Comparison of ENCODE assay signal across 11 cellular contexts in the genomic region with DNA sequence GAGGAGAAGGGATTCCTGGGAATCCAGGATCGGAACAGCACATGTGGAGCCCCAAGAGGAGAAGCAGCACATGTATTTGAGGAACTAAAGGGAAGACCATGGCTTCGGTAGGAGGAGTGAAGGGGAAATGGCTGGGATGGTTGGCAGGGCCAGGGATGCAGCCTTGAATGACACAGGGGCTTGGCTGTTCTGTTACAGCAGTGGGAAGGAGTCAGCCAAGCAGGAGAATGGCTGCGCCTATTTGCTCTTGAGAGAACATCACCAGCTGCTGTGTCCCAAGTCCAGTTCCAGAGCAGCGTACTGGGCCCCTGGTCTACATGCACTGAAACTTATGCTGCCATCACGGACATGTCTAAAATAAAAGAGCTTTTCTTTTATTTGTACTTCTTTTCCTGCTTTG.
"Had no signal": no experiment of that assay in that cellular context is flagged by ENCODE, and none has a peak within 500 bp of the region (broad histone marks: within the 10 kb centered on the region; RNA-seq: fewer than 3 reads in every experiment).

No MANE protein-coding gene starts in this region.

- H3K4me3 ChIP-seq: GM23248, GM23338, HAP-1 had no signal

- H3K9me3 ChIP-seq: HAP-1 had no signal

- H3K27ac ChIP-seq: GM23248 had no signal

- H3K36me3 ChIP-seq: HAP-1 had no signal

- ATAC-seq: GM23338, HCT116 had no signal

- H3K4me1 ChIP-seq: HAP-1 had no signal

- FAIRE-seq: H1, H54 had no signal

- H3K9ac ChIP-seq: GM23248 had no signal

- DNase-seq: GOT3, H7, H9, HCEC 1CT had no signal

- H2AFZ ChIP-seq: GM23248, GM23338 had no signal

- H3K9me3 Mint-ChIP-seq: GM23338, H9, HFFc6 had no signal

- H3K4me3 Mint-ChIP-seq: GM23338, H9, HFFc6 had no signal

- H3K4me2 ChIP-seq: GM23338 had no signal

- H3K27ac Mint-ChIP-seq: GM23338, H9, HFFc6 had no signal
